22 cellular contexts compared by ENCODE assay signal in the genomic region with DNA sequence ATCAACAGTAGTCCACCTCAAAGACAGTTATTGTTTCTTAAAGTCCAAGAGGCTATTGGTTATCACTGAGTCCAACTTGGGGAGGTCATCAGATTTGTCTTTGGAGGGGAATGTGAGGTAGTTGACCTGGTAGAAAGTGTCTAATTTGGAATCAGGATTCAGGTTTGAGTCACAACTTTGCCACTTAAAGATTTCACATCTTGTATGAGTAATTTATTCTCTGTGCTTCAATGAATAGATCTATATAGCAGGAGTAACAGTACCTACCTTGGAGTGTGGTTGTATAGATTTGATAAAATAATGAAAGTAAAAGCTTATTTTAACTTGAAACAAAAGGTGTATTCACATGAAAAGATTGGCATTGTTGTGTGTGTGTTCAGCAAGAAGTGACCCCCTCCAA.
A peak's percentile ranks its signal among the peaks of the same experiment; 100 is the strongest.
DNase-seq lines count a peak whose midpoint lies in the region; ATAC-seq and TF ChIP-seq lines count a peak whose summit lies in the region.
"Had no signal": no experiment of that assay in that cellular context is flagged by ENCODE, and none has a peak within 500 bp of the region (broad histone marks: within the 10 kb centered on the region; RNA-seq: fewer than 3 reads in every experiment).

No MANE protein-coding gene starts in this region.

- peaks cover 17% of the 10 kb centered on the region for H3K9me1 ChIP-seq in IMR-90 (ENCODE audit: insufficient read depth, low read length)

- H4K20me1 ChIP-seq in IMR-90 (ENCODE audit: insufficient read depth, low read length): no peaks in the 10 kb centered on the region

- no peak for TF ChIP-seq POLR2A in IMR-90 (IDR thresholded peaks at IDR 0.05; ENCODE audit: low read depth, low read length)

- peak overlapping the region; percentile 61; the same call in 1 of the 2 replicates for H2BK20ac ChIP-seq in IMR-90 (ENCODE audit: low read depth, low read length)

- no peak for DNase-seq in activated T-cell treated with anti-CD3 and anti-CD28 coated beads, Interleukin-2, amount 50 U/mL, for 72 hours
- no peak for DNase-seq in activated T-cell treated with anti-CD3 and anti-CD28 coated beads, Interleukin-2, amount 50 U/mL, for 48 hours
- DNase-seq in IMR-90 (no peak), tibial artery (no peak), T-helper 9 cell (no peak), OCI-M1 (lab: John Stamatoyannopoulos, UW) (no peak), NOMO-1 (lab: John Stamatoyannopoulos, UW; ENCODE audit: unreplicated experiment in 2 of 2) (no peak)
- DNase-seq: activated CD4-positive, alpha-beta T cell treated with anti-CD3 and anti-CD28 coated beads, Interleukin-2, amount 10 ng/mL, durations not matched to agents 24 days and 14 days; kidney glomerular epithelial cell; mammary epithelial cell; NCI-H187; NCI-H226; NCI-H774; PC-3; SIG-M5; spleen; T-cell had no signal

- no peak overlapping the region for H3K9ac ChIP-seq in IMR-90 (ENCODE audit: low read depth, low read length)

- POLR2A ChIA-PET in IMR-90 (lab: Charles Lee; ENCODE audit: unreplicated experiment): interaction anchor here (0.5 kb wide), 1 partner anchor 153 kb away, joined by 4 read pairs; no protein-coding TSS in a partner anchor

- no peak overlapping the region for H3K27ac Mint-ChIP-seq in activated T-cell treated with anti-CD3 and anti-CD28 coated beads, Interleukin-2, amount 50 U/mL, for 72 hours
- H3K27ac Mint-ChIP-seq: activated CD4-positive, alpha-beta T cell treated with anti-CD3 and anti-CD28 coated beads, Interleukin-2, amount 10 ng/mL, durations not matched to agents 24 days and 14 days; activated naive CD4-positive, alpha-beta T cell treated with anti-CD3 and anti-CD28 coated beads, Interleukin-2, amount 50 U/mL, for 24 hours; T-cell had no signal

- no peak overlapping the region for H2AK9ac ChIP-seq in IMR-90 (replicated peaks; ENCODE audit: low read depth, low read length, poor library complexity)

- in situ Hi-C loops in IMR-90 (cut with MboI; ENCODE audit: low sequenced_read_pairs): no loop called here

- peak; percentile 86 to 90 for ATAC-seq in activated T-cell treated with anti-CD3 and anti-CD28 coated beads, Interleukin-2, amount 50 U/mL, for 72 hours (replicated peaks in 1 of 2)
- ATAC-seq in GM19351 (IDR thresholded peaks at IDR 0.05; ENCODE audit: unreplicated experiment) (peak; percentile 53), IMR-90 (ENCODE audit: low read depth) (no peak)
- ATAC-seq: PC-3, T-cell had no signal

- no peaks in the 10 kb centered on the region for H3K9me3 ChIP-seq in IMR-90 (ENCODE audit: control insufficient read depth, insufficient read depth, low read length)
- H3K9me3 ChIP-seq in tibial artery: no peaks in the 10 kb centered on the region
- H3K9me3 ChIP-seq: A549, neutrophil, spleen had no signal

- H3K27me3 ChIP-seq in IMR-90 (ENCODE audit: control insufficient read depth, insufficient read depth, low read length): no peaks in the 10 kb centered on the region
- no peaks in the 10 kb centered on the region for H3K27me3 ChIP-seq in tibial artery
- H3K27me3 ChIP-seq: neutrophil, spleen had no signal

- H4K5ac ChIP-seq in IMR-90 (ENCODE audit: low read depth, low read length): peak overlapping the region; percentile 72; the same call in 1 of the 2 replicates

- CTCF ChIA-PET in IMR-90 (lab: Yijun Ruan, JAX): no interaction called here

- peak overlapping the region; percentile 29; the same call in 1 of the 2 replicates for H3K23ac ChIP-seq in IMR-90 (ENCODE audit: low read depth, low read length)

- H3K4me1 ChIP-seq in IMR-90 (ENCODE audit: control insufficient read depth, insufficient read depth, low read length) (peaks cover 24% of the 10 kb centered on the region), tibial artery (peaks cover 0 to 28% (median 12%) of the 10 kb centered on the region in 4 donors)
- H3K4me1 ChIP-seq: spleen had no signal

- H3K18ac ChIP-seq in IMR-90 (ENCODE audit: low read depth, low read length): peak overlapping the region; percentile 90; the same call in 1 of the 2 replicates

- H2BK15ac ChIP-seq in IMR-90 (ENCODE audit: low read depth, low read length): peak overlapping the region; percentile 80; the same call in 1 of the 3 replicates

- peaks cover 0 to 3% of the 10 kb centered on the region in 2 donors for H3K36me3 Mint-ChIP-seq in activated T-cell treated with anti-CD3 and anti-CD28 coated beads, Interleukin-2, amount 50 U/mL, for 72 hours (ENCODE audit: insufficient read depth in 2 of 2)

- H2BK5ac ChIP-seq in IMR-90 (ENCODE audit: low read depth, low read length, poor library complexity, severe bottlenecking): peak overlapping the region; percentile 47

- peak overlapping the region in 1 of 2 donors; percentile 4 for H3K4me3 Mint-ChIP-seq in activated T-cell treated with anti-CD3 and anti-CD28 coated beads, Interleukin-2, amount 50 U/mL, for 72 hours
- H3K4me3 Mint-ChIP-seq: activated CD4-positive, alpha-beta T cell treated with anti-CD3 and anti-CD28 coated beads, Interleukin-2, amount 10 ng/mL, durations not matched to agents 24 days and 14 days; activated naive CD4-positive, alpha-beta T cell treated with anti-CD3 and anti-CD28 coated beads, Interleukin-2, amount 50 U/mL, for 24 hours; T-cell had no signal

- H3K27ac ChIP-seq in IMR-90 (ENCODE audit: insufficient read depth, low read length): 0 out of 2 replicates have a peak overlapping the region, but pooled peaks have one; percentile 24
- H3K27ac ChIP-seq in tibial artery: peak overlapping the region; percentile 52 to 66
- H3K27ac ChIP-seq: A549, C4-2B, neutrophil, spleen had no signal

- no peak overlapping the region for H4K8ac ChIP-seq in IMR-90 (ENCODE audit: low read depth in 2 of 2, low read length in 2 of 2)

- no peak overlapping the region for H3K56ac ChIP-seq in IMR-90 (ENCODE audit: extremely low read depth, insufficient read depth, low read length)

- no TSS peak for BruUV-seq in IMR-90 (replicated peaks; lab: Mats Ljungman, UMichigan)

- H3K9me3 Mint-ChIP-seq in activated T-cell treated with anti-CD3 and anti-CD28 coated beads, Interleukin-2, amount 50 U/mL, for 72 hours: peaks cover 0 to 2% of the 10 kb centered on the region in 2 donors
- H3K9me3 Mint-ChIP-seq: activated naive CD4-positive, alpha-beta T cell treated with anti-CD3 and anti-CD28 coated beads, Interleukin-2, amount 50 U/mL, for 24 hours; T-cell had no signal

- TF ChIP-seq RAD21 in IMR-90 (IDR thresholded peaks at IDR 0.05; ENCODE audit: low read length): no peak

- no peak overlapping the region for H4K91ac ChIP-seq in IMR-90 (ENCODE audit: insufficient read depth, low read depth, low read length)

- peak overlapping the region; percentile 81; the same call in 1 of the 2 replicates for H2AK5ac ChIP-seq in IMR-90 (ENCODE audit: low read depth, low read length)

- H3K14ac ChIP-seq in IMR-90 (replicated peaks; ENCODE audit: low read depth, low read length): peak overlapping the region; percentile 41; the same call in 1 of the 2 replicates

- no peaks in the 10 kb centered on the region for H3K27me3 Mint-ChIP-seq in activated T-cell treated with anti-CD3 and anti-CD28 coated beads, Interleukin-2, amount 50 U/mL, for 72 hours (ENCODE audit: low read depth)
- H3K27me3 Mint-ChIP-seq: activated CD4-positive, alpha-beta T cell treated with anti-CD3 and anti-CD28 coated beads, Interleukin-2, amount 10 ng/mL, durations not matched to agents 24 days and 14 days; activated naive CD4-positive, alpha-beta T cell treated with anti-CD3 and anti-CD28 coated beads, Interleukin-2, amount 50 U/mL, for 24 hours; T-cell had no signal

- H2BK120ac ChIP-seq in IMR-90 (ENCODE audit: low read depth, low read length): peak overlapping the region; percentile 72; the same call in 1 of the 2 replicates

- H2AFZ ChIP-seq in IMR-90 (replicated peaks; ENCODE audit: low read length, poor library complexity): no peak overlapping the region

- intact Hi-C loops in IMR-90 (cut with micrococcal nuclease) (no loop called here), tibial artery (cut with DNase I; ENCODE audit: low total_unique reads) (no loop called here)

- H3K4me2 ChIP-seq in IMR-90 (ENCODE audit: low read depth, low read length): no peak overlapping the region
- H3K4me2 ChIP-seq: A549 had no signal

- H3K4ac ChIP-seq in IMR-90 (ENCODE audit: low read depth, low read length): peak overlapping the region; percentile 68; the same call in 1 of the 2 replicates

- TF ChIP-seq CTCF in IMR-90 (conservative IDR thresholded peaks at IDR 0.05; ENCODE audit: low read depth, low read length): no peak
- no peak for TF ChIP-seq CTCF in tibial artery (IDR thresholded peaks at IDR 0.05)

- peaks cover 57% of the 10 kb centered on the region for H3K4me1 Mint-ChIP-seq in activated T-cell treated with anti-CD3 and anti-CD28 coated beads, Interleukin-2, amount 50 U/mL, for 72 hours (ENCODE audit: low read depth)

- dilution Hi-C loops in IMR-90 (cut with HindIII; ENCODE audit: low sequenced_read_pairs, unreplicated experiment): no loop called here

- no peaks in the 10 kb centered on the region for H3K36me3 ChIP-seq in IMR-90 (ENCODE audit: control insufficient read depth, insufficient read depth, low read length)
- no peaks in the 10 kb centered on the region for H3K36me3 ChIP-seq in tibial artery
- H3K36me3 ChIP-seq: neutrophil, spleen had no signal

- H3K4me3 ChIP-seq in IMR-90 (ENCODE audit: insufficient read depth, low read depth, low read length) (no peak overlapping the region), tibial artery (no peak overlapping the region)
- H3K4me3 ChIP-seq: A549, spleen had no signal

- peaks cover 0 to 8% of the 10 kb centered on the region in 2 experiments; a peak in 2 of 4 replicates for H3K79me1 ChIP-seq in IMR-90 (ENCODE audit: low read depth in 1 of 2, low read length in 2 of 2)

TF ChIP-seq in IMR-90, 13 proteins besides CTCF, POLR2A, EP300 and RAD21 (continues in another document):
- TF ChIP-seq RCOR1 (IDR thresholded peaks at IDR 0.05; ENCODE audit: insufficient replicate concordance, low read length) (no peak), CHD1 (IDR thresholded peaks at IDR 0.05; ENCODE audit: low read depth, low read length) (no peak), ELK1 (IDR thresholded peaks at IDR 0.05; ENCODE audit: borderline replicate concordance, low read depth, low read length) (no peak), BHLHE40 (IDR thresholded peaks at IDR 0.05; ENCODE audit: low read depth, low read length) (no peak), MAZ (IDR thresholded peaks at IDR 0.05; ENCODE audit: borderline replicate concordance, low read depth, low read length) (no peak)
